In the genomic region with DNA sequence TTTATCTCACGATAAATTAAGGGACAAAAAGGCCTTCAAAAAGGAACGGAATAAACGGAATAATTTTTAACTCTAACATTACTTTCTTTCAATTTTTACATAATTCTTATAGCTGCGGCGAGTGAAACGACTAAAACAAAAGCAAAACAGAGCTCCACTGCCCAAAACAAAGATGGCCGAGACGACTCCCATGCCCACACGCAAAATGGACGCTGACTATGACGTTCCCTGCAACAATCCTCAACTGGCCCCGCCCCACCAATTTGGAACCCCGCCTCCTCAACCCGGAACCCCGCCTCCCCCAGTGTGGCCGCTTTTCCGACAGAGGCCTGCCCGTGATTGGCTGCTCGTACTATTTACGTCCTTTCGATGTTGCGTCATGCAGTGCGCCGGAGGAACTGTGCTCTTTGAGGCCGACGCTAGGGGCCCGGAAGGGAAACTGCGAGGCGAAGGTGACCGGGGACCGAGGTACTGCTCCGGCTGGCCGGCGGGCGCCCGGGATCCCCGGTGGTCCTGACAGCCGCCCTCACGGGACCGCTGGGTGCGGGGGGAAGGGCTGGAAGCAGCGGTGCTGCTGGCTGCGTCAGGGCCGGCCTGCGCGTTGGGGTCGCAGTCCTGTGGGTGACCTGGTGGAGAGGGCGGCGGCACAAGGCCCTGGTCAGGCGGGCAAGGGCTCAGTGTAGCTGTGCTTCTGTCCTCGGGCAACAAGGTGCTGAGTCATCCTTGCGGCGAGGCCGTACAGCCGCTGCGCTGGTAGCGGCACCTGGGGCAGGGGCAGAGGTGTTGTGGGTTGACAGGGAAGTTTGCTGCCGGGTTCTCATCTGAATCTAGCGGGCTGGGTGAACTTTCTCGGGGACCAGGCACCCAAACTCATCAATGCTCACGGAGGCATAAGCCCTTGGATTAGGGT, we compare ENCODE assay signal across 7 cellular contexts.
A peak's percentile ranks its signal among the peaks of the same experiment; 100 is the strongest.
DNase-seq lines count a peak whose midpoint lies in the region; ATAC-seq and TF ChIP-seq lines count a peak whose summit lies in the region.

A gene with protein sequence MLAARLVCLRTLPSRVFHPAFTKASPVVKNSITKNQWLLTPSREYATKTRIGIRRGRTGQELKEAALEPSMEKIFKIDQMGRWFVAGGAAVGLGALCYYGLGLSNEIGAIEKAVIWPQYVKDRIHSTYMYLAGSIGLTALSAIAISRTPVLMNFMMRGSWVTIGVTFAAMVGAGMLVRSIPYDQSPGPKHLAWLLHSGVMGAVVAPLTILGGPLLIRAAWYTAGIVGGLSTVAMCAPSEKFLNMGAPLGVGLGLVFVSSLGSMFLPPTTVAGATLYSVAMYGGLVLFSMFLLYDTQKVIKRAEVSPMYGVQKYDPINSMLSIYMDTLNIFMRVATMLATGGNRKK (plus strand): TSS at position 384 of the 910 bp plus-strand sequence. CDS start 1,992 bp downstream, outside the sequence.

- TF ChIP-seq CTCF in astrocyte of the spinal cord (IDR thresholded peaks at IDR 0.05; ENCODE audit: low read depth, low read length) (peak; percentile 39), retinal pigment epithelial cell (conservative IDR thresholded peaks at IDR 0.05; ENCODE audit: low read depth, low read length) (peak; percentile 27)

- DNase-seq in NCI-H2029 treated with DMSO at 0.1 percent for 48 hours (lab: John Stamatoyannopoulos, UW), result peak; percentile 66
- peak; percentile 99 for DNase-seq in T1000 (lab: John Stamatoyannopoulos, UW)
- peak; percentile 99 for DNase-seq in astrocyte of the spinal cord (ENCODE audit: low read depth, low spot score)
- DNase-seq in hippocampal formation (lab: John Stamatoyannopoulos, UW), result peak; percentile 96 to 99
- peak; percentile 95 for DNase-seq in retinal pigment epithelial cell (ENCODE audit: low read depth)

- peak within 1 kb of the TSS; percentile 69 for H3K4me3 ChIP-seq in astrocyte of the spinal cord (ENCODE audit: low read depth, low read length)
- peak within 1 kb of the TSS; percentile 95 for H3K4me3 ChIP-seq in retinal pigment epithelial cell (ENCODE audit: low read length)

- ATAC-seq in GM18505 (IDR thresholded peaks at IDR 0.05; ENCODE audit: unreplicated experiment), result peak; percentile 99
- peak; percentile 98 for ATAC-seq in HG02981 (IDR thresholded peaks at IDR 0.05; ENCODE audit: unreplicated experiment)

- peak; percentile 84 for TF ChIP-seq POLR2A in GM18505 (IDR thresholded peaks at IDR 0.05; ENCODE audit: borderline replicate concordance, extremely low read depth, insufficient read depth, insufficient read length)

- in situ Hi-C loops in astrocyte of the spinal cord (cut with HindIII; ENCODE audit: low sequenced_read_pairs), result no loop called here

Comparison
In these comparisons a context has a peak if more than half of its experiments do, and no peak if none do; other contexts are left out.
1. Peak in every context shown above with its lines: DNase-seq, ATAC-seq and H3K4me3 ChIP-seq.